In the genomic region with DNA sequence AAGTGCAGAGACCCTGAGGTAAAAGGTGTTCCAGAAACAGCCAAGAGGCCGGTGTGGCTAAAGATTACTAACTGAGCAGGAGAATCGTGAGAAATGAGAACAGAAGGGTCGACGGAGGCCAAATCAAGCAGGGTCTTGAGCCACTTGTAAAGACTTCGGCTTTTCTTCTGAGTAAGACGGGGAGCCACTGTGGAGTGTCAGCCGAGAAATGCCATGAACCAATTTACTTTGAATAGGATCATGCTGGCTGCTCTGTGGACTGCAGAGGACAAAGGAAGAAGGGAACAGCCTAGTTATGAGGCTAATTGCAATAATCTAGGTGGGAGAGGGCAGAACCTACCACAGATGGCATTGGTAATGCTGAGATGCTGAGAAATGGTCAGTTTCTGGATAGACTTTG, we compare ENCODE assay signal across 1 cellular context.
TF ChIP-seq lines count a peak whose summit lies in the region.

No MANE protein-coding gene starts in this region.

TF ChIP-seq in H1, 55 proteins besides CTCF, POLR2A, EP300 and RAD21:
- TF ChIP-seq EZH2 (IDR thresholded peaks at IDR 0.05; ENCODE audit: low read depth, low read length, severe bottlenecking) (no peak), CTBP2 (IDR thresholded peaks at IDR 0.05; ENCODE audit: borderline replicate concordance, insufficient read depth, insufficient read length, low read length) (no peak), MAFK (IDR thresholded peaks at IDR 0.05; ENCODE audit: low read depth, low read length) (no peak), HDAC2 (IDR thresholded peaks at IDR 0.05; ENCODE audit: borderline replicate concordance in 1 of 2, low read depth in 2 of 2, low read length in 2 of 2) (no peak), NANOG (IDR thresholded peaks at IDR 0.05; ENCODE audit: insufficient read depth, low read depth, low read length, poor library complexity, severe bottlenecking) (no peak), SP1 (IDR thresholded peaks at IDR 0.05; ENCODE audit: low read depth, low read length) (no peak), GTF2F1 (IDR thresholded peaks at IDR 0.05; ENCODE audit: borderline replicate concordance, low read depth, low read length) (no peak), NRF1 (IDR thresholded peaks at IDR 0.05; ENCODE audit: low read depth, low read length) (no peak)
- TF ChIP-seq, protein P1, sequence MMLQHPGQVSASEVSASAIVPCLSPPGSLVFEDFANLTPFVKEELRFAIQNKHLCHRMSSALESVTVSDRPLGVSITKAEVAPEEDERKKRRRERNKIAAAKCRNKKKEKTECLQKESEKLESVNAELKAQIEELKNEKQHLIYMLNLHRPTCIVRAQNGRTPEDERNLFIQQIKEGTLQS (IDR thresholded peaks at IDR 0.05; ENCODE audit: insufficient read depth, low read depth, low read length) = no peak
- TF ChIP-seq, protein P2, sequence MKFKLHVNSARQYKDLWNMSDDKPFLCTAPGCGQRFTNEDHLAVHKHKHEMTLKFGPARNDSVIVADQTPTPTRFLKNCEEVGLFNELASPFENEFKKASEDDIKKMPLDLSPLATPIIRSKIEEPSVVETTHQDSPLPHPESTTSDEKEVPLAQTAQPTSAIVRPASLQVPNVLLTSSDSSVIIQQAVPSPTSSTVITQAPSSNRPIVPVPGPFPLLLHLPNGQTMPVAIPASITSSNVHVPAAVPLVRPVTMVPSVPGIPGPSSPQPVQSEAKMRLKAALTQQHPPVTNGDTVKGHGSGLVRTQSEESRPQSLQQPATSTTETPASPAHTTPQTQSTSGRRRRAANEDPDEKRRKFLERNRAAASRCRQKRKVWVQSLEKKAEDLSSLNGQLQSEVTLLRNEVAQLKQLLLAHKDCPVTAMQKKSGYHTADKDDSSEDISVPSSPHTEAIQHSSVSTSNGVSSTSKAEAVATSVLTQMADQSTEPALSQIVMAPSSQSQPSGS (IDR thresholded peaks at IDR 0.05; ENCODE audit: low read length) = no peak
